Comparison of ENCODE assay signal across 14 cellular contexts in genomic region chr16:3051009-3051408, GRCh38. TPM values are rescaled to one million over a fixed set of nuclear protein-coding genes. Genes with fewer than 3 reads are reported as not detected.
A peak's percentile ranks its signal among the peaks of the same experiment; 100 is the strongest.
DNase-seq lines count a peak whose midpoint lies in the region; ATAC-seq and TF ChIP-seq lines count a peak whose summit lies in the region.
"Had no signal": no experiment of that assay in that cellular context is flagged by ENCODE, and none has a peak within 500 bp of the region (broad histone marks: within the 10 kb centered on the region; RNA-seq: fewer than 3 reads in every experiment).

No MANE protein-coding gene starts in this region.

- H3K27ac ChIP-seq in BLaER1 treated with 17β-estradiol and CSF1 and Interleukin-3, amounts not matched to agents 10 nM and 100 nM: peak overlapping the region in 5 of 11 experiments; percentile 20 to 70 (median 58); a peak in 7 of 22 replicates

- peaks cover 0 to 31% (median 4%) of the 10 kb centered on the region in 11 experiments; a peak in 11 of 22 replicates for H3K36me3 ChIP-seq in BLaER1 treated with 17β-estradiol and CSF1 and Interleukin-3, amounts not matched to agents 10 nM and 100 nM

- no peaks in the 10 kb centered on the region for H3K9me3 ChIP-seq in BLaER1 treated with 17β-estradiol and CSF1 and Interleukin-3, amounts not matched to agents 10 nM and 100 nM (replicated peaks in 1 of 11)

- 0 out of 22 replicates have a peak overlapping the region, but pooled peaks of 1 of the 11 experiments have one; percentile 21 for H3K9ac ChIP-seq in BLaER1 treated with 17β-estradiol and CSF1 and Interleukin-3, amounts not matched to agents 10 nM and 100 nM

- H3K9me3 Mint-ChIP-seq in activated CD4-positive, alpha-beta T cell treated with anti-CD3 and anti-CD28 coated beads, Interleukin-2, amount 10 ng/mL, durations not matched to agents 24 days and 14 days: no peaks in the 10 kb centered on the region
- no peaks in the 10 kb centered on the region for H3K9me3 Mint-ChIP-seq in neural crest cell
- no peaks in the 10 kb centered on the region for H3K9me3 Mint-ChIP-seq in stimulated activated memory B cell treated with anti-CD40 and anti-IgM and Interleukin-4, amounts not matched to agents 10 μg/mL and 1 μg/mL and 100 μg/mL, for 72 hours
- H3K9me3 Mint-ChIP-seq: IgD-negative memory B cell had no signal

- H3K4me3 ChIP-seq in BLaER1 treated with 17β-estradiol and CSF1 and Interleukin-3, amounts not matched to agents 10 nM and 100 nM: peak overlapping the region in 1 of 10 experiments; percentile 23; a peak in 2 of 20 replicates

- peaks cover 45 to 55% (median 49%) of the 10 kb centered on the region in 11 experiments for H3K27me3 ChIP-seq in BLaER1 treated with 17β-estradiol and CSF1 and Interleukin-3, amounts not matched to agents 10 nM and 100 nM

- peak overlapping the region; percentile 53 for H3K4me3 Mint-ChIP-seq in activated CD4-positive, alpha-beta T cell treated with anti-CD3 and anti-CD28 coated beads, Interleukin-2, amount 10 ng/mL, durations not matched to agents 24 days and 14 days
- peak overlapping the region; percentile 57 for H3K4me3 Mint-ChIP-seq in neural crest cell
- no peak overlapping the region for H3K4me3 Mint-ChIP-seq in stimulated activated memory B cell treated with anti-CD40 and anti-IgM and Interleukin-4, amounts not matched to agents 10 μg/mL and 1 μg/mL and 100 μg/mL, for 72 hours

- no peak for ATAC-seq in stimulated activated memory B cell treated with anti-CD40 and anti-IgM and Interleukin-4, amounts not matched to agents 10 μg/mL and 1 μg/mL and 100 μg/mL, for 72 hours

- peaks cover 55% of the 10 kb centered on the region for H3K4me1 Mint-ChIP-seq in activated CD4-positive, alpha-beta T cell treated with anti-CD3 and anti-CD28 coated beads, Interleukin-2, amount 10 ng/mL, durations not matched to agents 24 days and 14 days
- H3K4me1 Mint-ChIP-seq in neural crest cell: no peaks in the 10 kb centered on the region
- peaks cover 30% of the 10 kb centered on the region for H3K4me1 Mint-ChIP-seq in stimulated activated memory B cell treated with anti-CD40 and anti-IgM and Interleukin-4, amounts not matched to agents 10 μg/mL and 1 μg/mL and 100 μg/mL, for 72 hours

- no peak for TF ChIP-seq CTCF in neural crest cell (conservative IDR thresholded peaks at IDR 0.05)

- peak overlapping the region; percentile 3 to 99 (median 80); a peak in 21 of 22 replicates for H3K4me2 ChIP-seq in BLaER1 treated with 17β-estradiol and CSF1 and Interleukin-3, amounts not matched to agents 10 nM and 100 nM

- peaks cover 0 to 16% (median 5%) of the 10 kb centered on the region in 11 experiments; a peak in 8 of 22 replicates for H4K20me1 ChIP-seq in BLaER1 treated with 17β-estradiol and CSF1 and Interleukin-3, amounts not matched to agents 10 nM and 100 nM

- H3K27ac Mint-ChIP-seq in activated CD4-positive, alpha-beta T cell treated with anti-CD3 and anti-CD28 coated beads, Interleukin-2, amount 10 ng/mL, durations not matched to agents 24 days and 14 days: peak overlapping the region; percentile 65
- H3K27ac Mint-ChIP-seq in neural crest cell (ENCODE audit: unreplicated experiment): no peak overlapping the region
- H3K27ac Mint-ChIP-seq in stimulated activated memory B cell treated with anti-CD40 and anti-IgM and Interleukin-4, amounts not matched to agents 10 μg/mL and 1 μg/mL and 100 μg/mL, for 72 hours: no peak overlapping the region
- H3K27ac Mint-ChIP-seq: IgD-negative memory B cell had no signal

- H3K36me3 Mint-ChIP-seq in activated CD4-positive, alpha-beta T cell treated with anti-CD3 and anti-CD28 coated beads, Interleukin-2, amount 10 ng/mL, durations not matched to agents 24 days and 14 days (ENCODE audit: low read depth): peaks cover 28% of the 10 kb centered on the region
- no peaks in the 10 kb centered on the region for H3K36me3 Mint-ChIP-seq in neural crest cell (ENCODE audit: low read depth)
- H3K36me3 Mint-ChIP-seq in stimulated activated memory B cell treated with anti-CD40 and anti-IgM and Interleukin-4, amounts not matched to agents 10 μg/mL and 1 μg/mL and 100 μg/mL, for 72 hours: peaks cover 9% of the 10 kb centered on the region
- H3K36me3 Mint-ChIP-seq: IgD-negative memory B cell had no signal

- DNase-seq in activated CD4-positive, alpha-beta T cell treated with anti-CD3 and anti-CD28 coated beads, Interleukin-2, amount 10 ng/mL, durations not matched to agents 24 days and 14 days: no peak
- DNase-seq in activated CD4-positive, alpha-beta T cell treated with anti-CD3 and anti-CD28 coated beads for 1 hour: no peak
- peak; percentile 33 for DNase-seq in NCI-H69 (lab: John Stamatoyannopoulos, UW)
- no peak for DNase-seq in neural crest cell (ENCODE audit: low read depth, low spot score)
- no peak for DNase-seq in NCI-H524 (lab: John Stamatoyannopoulos, UW)
- no peak for DNase-seq in hippocampal formation (lab: John Stamatoyannopoulos, UW)
- DNase-seq: DMS53, NCI-H1436, NCI-H2081 treated with DMSO at 0.1 percent for 48 hours, NCI-H526 had no signal

- H3K4me1 ChIP-seq in BLaER1 treated with 17β-estradiol and CSF1 and Interleukin-3, amounts not matched to agents 10 nM and 100 nM: peaks cover 67 to 97% (median 89%) of the 10 kb centered on the region in 10 experiments

- intact Hi-C loops in activated CD4-positive, alpha-beta T cell treated with anti-CD3 and anti-CD28 coated beads, Interleukin-2, amount 10 ng/mL, durations not matched to agents 24 days and 14 days (cut with micrococcal nuclease): no loop called here

- peaks cover 4% of the 10 kb centered on the region for H3K27me3 Mint-ChIP-seq in activated CD4-positive, alpha-beta T cell treated with anti-CD3 and anti-CD28 coated beads, Interleukin-2, amount 10 ng/mL, durations not matched to agents 24 days and 14 days
- peaks cover 41% of the 10 kb centered on the region for H3K27me3 Mint-ChIP-seq in neural crest cell (ENCODE audit: low read depth)
- peaks cover 18% of the 10 kb centered on the region for H3K27me3 Mint-ChIP-seq in stimulated activated memory B cell treated with anti-CD40 and anti-IgM and Interleukin-4, amounts not matched to agents 10 μg/mL and 1 μg/mL and 100 μg/mL, for 72 hours

RNA-seq across cellular contexts. Expression of gene MMP25, which starts 4.6 kb away (rescaled TPM):
- 8.1 and 10.2 TPM in 2 replicates for total RNA-seq in activated CD4-positive, alpha-beta T cell treated with anti-CD3 and anti-CD28 coated beads, Interleukin-2, amount 10 ng/mL, durations not matched to agents 24 days and 14 days
- total RNA-seq in neural crest cell: 0.64 and 0.96 TPM in 2 replicates
- total RNA-seq: HT-29 had no signal

RNA-seq across cellular contexts. Expression of gene BICDL2, which starts 14.3 kb away (rescaled TPM):
- total RNA-seq in activated CD4-positive, alpha-beta T cell treated with anti-CD3 and anti-CD28 coated beads, Interleukin-2, amount 10 ng/mL, durations not matched to agents 24 days and 14 days: 0.43 and 0.63 TPM in 2 replicates
- total RNA-seq in neural crest cell: not detected in 2 replicates

RNA-seq across cellular contexts. Expression of gene IL32, which starts 14.4 kb away (rescaled TPM):
- 918 and 934 TPM in 2 replicates for total RNA-seq in activated CD4-positive, alpha-beta T cell treated with anti-CD3 and anti-CD28 coated beads, Interleukin-2, amount 10 ng/mL, durations not matched to agents 24 days and 14 days
- not detected in 2 replicates for total RNA-seq in neural crest cell

RNA-seq across cellular contexts. Expression of gene THOC6, which starts 27.2 kb away (rescaled TPM):
- total RNA-seq in activated CD4-positive, alpha-beta T cell treated with anti-CD3 and anti-CD28 coated beads, Interleukin-2, amount 10 ng/mL, durations not matched to agents 24 days and 14 days: 55.3 and 57.0 TPM in 2 replicates
- total RNA-seq in neural crest cell: 62.5 and 68.0 TPM in 2 replicates

RNA-seq across cellular contexts. Expression of gene HCFC1R1, which starts 27.3 kb away (rescaled TPM):
- total RNA-seq in activated CD4-positive, alpha-beta T cell treated with anti-CD3 and anti-CD28 coated beads, Interleukin-2, amount 10 ng/mL, durations not matched to agents 24 days and 14 days: 29.4 TPM in 2 replicates
- total RNA-seq in neural crest cell: 23.7 and 28.6 TPM in 2 replicates

Comparison
In these comparisons a context has a peak if more than half of its experiments do, and no peak if none do; other contexts are left out.
1. RNA of gene IL32, which starts 14.4 kb away (total RNA-seq): 918 to 934 TPM in activated CD4-positive, alpha-beta T cell treated with anti-CD3 and anti-CD28 coated beads, Interleukin-2, amount 10 ng/mL, durations not matched to agents 24 days and 14 days; not detected in neural crest cell; every median in the first group is over 100 times any median in the second.